ENCODE assay signal across 9 cellular contexts in the genomic region with DNA sequence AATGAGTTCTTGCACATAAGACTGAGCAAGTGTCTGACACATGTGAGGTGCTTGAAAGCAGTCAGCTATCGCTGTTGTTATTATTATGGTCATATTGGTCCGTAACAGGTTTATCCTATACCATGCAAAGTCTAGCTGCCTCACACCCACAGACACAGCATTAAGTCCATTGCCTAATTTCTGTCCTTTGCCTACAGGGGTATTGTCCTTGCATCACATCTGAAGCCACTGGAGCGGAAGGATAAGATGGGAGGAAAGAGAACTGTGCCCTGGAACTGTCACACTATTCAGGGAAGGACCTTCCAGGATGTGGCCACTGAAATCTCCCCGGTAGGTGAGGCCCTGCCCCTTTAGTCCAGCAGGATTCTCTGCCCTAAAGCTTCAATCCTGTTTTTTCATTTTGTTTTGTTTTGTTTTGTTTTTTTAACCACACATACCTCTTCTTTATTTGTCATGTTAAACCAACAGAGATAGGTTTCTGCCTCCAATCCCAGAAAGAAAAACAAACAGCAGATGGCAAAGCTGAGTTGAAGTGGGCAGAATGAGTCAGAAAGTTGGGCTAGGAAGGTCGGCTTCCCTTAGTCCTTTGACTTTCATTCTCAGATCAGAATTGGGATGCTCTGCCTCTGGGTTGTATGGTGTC. TPM values are rescaled to one million over a fixed set of nuclear protein-coding genes. Genes with fewer than 3 reads are reported as not detected.
DNase-seq lines count a peak whose midpoint lies in the region; ATAC-seq and TF ChIP-seq lines count a peak whose summit lies in the region.
"Had no signal": no experiment of that assay in that cellular context is flagged by ENCODE, and none has a peak within 500 bp of the region (broad histone marks: within the 10 kb centered on the region; RNA-seq: fewer than 3 reads in every experiment).

No MANE protein-coding gene starts in this region.

- H3K27me3 Mint-ChIP-seq in chondrocyte (ENCODE audit: low read depth) (no peaks in the 10 kb centered on the region), immature natural killer cell (ENCODE audit: low read depth in 3 of 3) (peaks cover 13 to 24% (median 20%) of the 10 kb centered on the region in 3 donors)
- H3K27me3 Mint-ChIP-seq: activated CD4-positive, alpha-beta T cell treated with anti-CD3 and anti-CD28 coated beads for 36 hours had no signal

- H3K4me1 Mint-ChIP-seq in chondrocyte (ENCODE audit: low read depth), result peaks cover 52% of the 10 kb centered on the region
- peaks cover 21 to 25% of the 10 kb centered on the region in 2 donors for H3K4me1 Mint-ChIP-seq in immature natural killer cell

- peak; percentile 67 for TF ChIP-seq CTCF in chondrocyte (IDR thresholded peaks at IDR 0.05)

- no peaks in the 10 kb centered on the region for H3K36me3 Mint-ChIP-seq in chondrocyte (ENCODE audit: low read depth)
- no peaks in the 10 kb centered on the region for H3K36me3 Mint-ChIP-seq in immature natural killer cell

- POLR2A ChIA-PET in HEK293T (lab: Yijun Ruan, JAX), result interaction anchor here (1.9 to 4.7 kb wide), 2 partner anchors 9 to 16 kb away, joined by 5 to 37 read pairs; no protein-coding TSS in a partner anchor

- H3K4me3 Mint-ChIP-seq in chondrocyte (ENCODE audit: unreplicated experiment), result no peak overlapping the region
- H3K4me3 Mint-ChIP-seq in immature natural killer cell, result no peak overlapping the region
- H3K4me3 Mint-ChIP-seq: activated CD4-positive, alpha-beta T cell treated with anti-CD3 and anti-CD28 coated beads for 36 hours had no signal

- ATAC-seq in HG03045 (IDR thresholded peaks at IDR 0.05; ENCODE audit: unreplicated experiment), result no peak
- ATAC-seq: activated CD4-positive, alpha-beta T cell treated with anti-CD3 and anti-CD28 coated beads for 36 hours had no signal

- no peaks in the 10 kb centered on the region for H3K9me3 Mint-ChIP-seq in chondrocyte (ENCODE audit: low read depth)
- H3K9me3 Mint-ChIP-seq in immature natural killer cell, result no peaks in the 10 kb centered on the region

- DNase-seq in EH (ENCODE audit: low read depth) (peak; percentile 86), NOMO-1 treated with DMSO at 0.1 percent for 48 hours (lab: John Stamatoyannopoulos, UW; ENCODE audit: unreplicated experiment) (peak; percentile 18), chondrocyte (ENCODE audit: low spot score) (no peak), renal cortical epithelial cell (ENCODE audit: low read depth) (peak; percentile 86), immature natural killer cell (no peak), HEK293T (ENCODE audit: extremely low spot score) (no peak)
- DNase-seq: activated CD4-positive, alpha-beta T cell treated with anti-CD3 and anti-CD28 coated beads for 36 hours; NCI-H1417 treated with DMSO at 0.1 percent for 48 hours had no signal

- H3K27ac Mint-ChIP-seq in chondrocyte (ENCODE audit: unreplicated experiment) (peak overlapping the region; percentile 69), immature natural killer cell (peak overlapping the region in 3 of 6 donors; percentile 4 to 81 (median 4))
- H3K27ac Mint-ChIP-seq: activated CD4-positive, alpha-beta T cell treated with anti-CD3 and anti-CD28 coated beads for 36 hours had no signal

- CTCF ChIA-PET in HEK293T (lab: Yijun Ruan, JAX), result interaction anchor here (0.7 to 3.1 kb wide), 3 partner anchors 9 to 122 kb away, joined by 3 to 16 read pairs (median 5); no protein-coding TSS in a partner anchor

TF ChIP-seq in HEK293T, 16 proteins besides CTCF, POLR2A, EP300 and RAD21:
- TF ChIP-seq SUZ12 (IDR thresholded peaks at IDR 0.05), result no peak
- TF ChIP-seq SP1 (IDR thresholded peaks at IDR 0.05), result no peak
- no peak for TF ChIP-seq FOXA1 (IDR thresholded peaks at IDR 0.05)
- TF ChIP-seq CTBP1 (IDR thresholded peaks at IDR 0.05; ENCODE audit: borderline replicate concordance), result no peak
- TF ChIP-seq TARDBP (IDR thresholded peaks at IDR 0.05), result no peak
- TF ChIP-seq, protein P1, sequence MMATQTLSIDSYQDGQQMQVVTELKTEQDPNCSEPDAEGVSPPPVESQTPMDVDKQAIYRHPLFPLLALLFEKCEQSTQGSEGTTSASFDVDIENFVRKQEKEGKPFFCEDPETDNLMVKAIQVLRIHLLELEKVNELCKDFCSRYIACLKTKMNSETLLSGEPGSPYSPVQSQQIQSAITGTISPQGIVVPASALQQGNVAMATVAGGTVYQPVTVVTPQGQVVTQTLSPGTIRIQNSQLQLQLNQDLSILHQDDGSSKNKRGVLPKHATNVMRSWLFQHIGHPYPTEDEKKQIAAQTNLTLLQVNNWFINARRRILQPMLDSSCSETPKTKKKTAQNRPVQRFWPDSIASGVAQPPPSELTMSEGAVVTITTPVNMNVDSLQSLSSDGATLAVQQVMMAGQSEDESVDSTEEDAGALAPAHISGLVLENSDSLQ (IDR thresholded peaks at IDR 0.05), result no peak
- no peak for TF ChIP-seq ZNF384 (IDR thresholded peaks at IDR 0.05)
- TF ChIP-seq ARNT (IDR thresholded peaks at IDR 0.05), result no peak
- no peak for TF ChIP-seq L3MBTL2 (conservative IDR thresholded peaks at IDR 0.05)
- TF ChIP-seq BHLHE40 (IDR thresholded peaks at IDR 0.05; ENCODE audit: borderline replicate concordance), result no peak
- TF ChIP-seq HDGF (IDR thresholded peaks at IDR 0.05; ENCODE audit: borderline replicate concordance), result no peak

RNA-seq across cellular contexts. Expression of a gene that starts 2.2 kb away (rescaled TPM):
- total RNA-seq in chondrocyte (71.9 to 99.2 TPM (median 75.9 TPM) in 3 replicates), renal cortical epithelial cell (108 and 276 TPM in 2 replicates)
- polyA plus RNA-seq in immature natural killer cell, result 100 to 1,000 TPM in 2 of 3 donors, 10 to 100 TPM in 1; 76.5 to 109 (median 101) TPM

RNA-seq across cellular contexts. Expression of a gene that starts 13.9 kb away (rescaled TPM):
- total RNA-seq in chondrocyte, result 0.55 to 1.0 TPM in 2 of 3 replicates, not detected in the other
- 1.2 and 8.2 TPM in 2 replicates for total RNA-seq in renal cortical epithelial cell
- polyA plus RNA-seq in immature natural killer cell, result 1 to 10 TPM in 1 of 3 donors, not detected in 2; 1.1 TPM
- total RNA-seq: activated CD4-positive, alpha-beta T cell treated with anti-CD3 and anti-CD28 coated beads for 36 hours had no signal

RNA-seq across cellular contexts. Expression of a gene that starts 46.1 kb away (rescaled TPM):
- 3.9 to 7.7 TPM (median 5.2 TPM) in 3 replicates for total RNA-seq in chondrocyte
- 0.15 and 0.87 TPM in 2 replicates for total RNA-seq in renal cortical epithelial cell
- under 1 TPM in 1 of 3 donors, not detected in 2; 0.37 TPM for polyA plus RNA-seq in immature natural killer cell

RNA-seq across cellular contexts. Expression of a gene that starts 53.8 kb away (rescaled TPM):
- total RNA-seq in chondrocyte (0.82 to 0.97 TPM in 2 of 3 replicates, not detected in the other), renal cortical epithelial cell (not detected in 2 replicates)
- polyA plus RNA-seq in immature natural killer cell, result not detected
- total RNA-seq: activated CD4-positive, alpha-beta T cell treated with anti-CD3 and anti-CD28 coated beads for 36 hours had no signal

Comparison
In these comparisons a context has a peak if more than half of its experiments do, and no peak if none do; other contexts are left out.
1. DNase-seq: peak in EH (single experiment), NOMO-1 treated with DMSO at 0.1 percent for 48 hours (single experiment) and renal cortical epithelial cell (single experiment); none in chondrocyte (single experiment), immature natural killer cell (0 of 3) and HEK293T (single experiment).